15 cellular contexts compared by ENCODE assay signal in genomic region chr4:184099541-184099966, GRCh38.
DNase-seq lines count a peak whose midpoint lies in the region; TF ChIP-seq lines count a peak whose summit lies in the region.
"Had no signal": no experiment of that assay in that cellular context is flagged by ENCODE, and none has a peak within 500 bp of the region (broad histone marks: within the 10 kb centered on the region; RNA-seq: fewer than 3 reads in every experiment).

No MANE protein-coding gene starts in this region.

- DNase-seq in NCI-H1092 treated with DMSO at 0.1 percent for 48 hours (lab: John Stamatoyannopoulos, UW) (peak; percentile 13), NCI-H1092 (lab: John Stamatoyannopoulos, UW) (no peak), NCI-H1694 treated with DMSO at 0.1 percent for 48 hours (lab: John Stamatoyannopoulos, UW) (peak; percentile 67), esophagus squamous epithelium (lab: John Stamatoyannopoulos, UW) (no peak), retina (peak; percentile 71), T-helper 9 cell (no peak), mesenteric fat pad (ENCODE audit: low spot score) (no peak)
- no peak for DNase-seq in stimulated activated naive CD4-positive, alpha-beta T cell (lab: John Stamatoyannopoulos, UW)
- DNase-seq: activated CD4-positive, alpha-beta T cell treated with anti-CD3 and anti-CD28 coated beads for 1 hour; aorta; NCI-H2029 treated with DMSO at 0.1 percent for 48 hours had no signal

- no peaks in the 10 kb centered on the region for H3K36me3 ChIP-seq in esophagus squamous epithelium
- H3K36me3 ChIP-seq: spleen had no signal

- intact Hi-C loops in esophagus squamous epithelium (cut with DNase I): loop anchor here (10.0 kb wide), 1 partner anchor 255 kb away; no protein-coding TSS in a partner anchor

- 54 to 82% methylated on average over 7 to 9 of the region's 9 CpGs for WGBS in esophagus squamous epithelium, 2 donors

- peaks cover 0 to 25% (median 0%) of the 10 kb centered on the region in 3 donors for H3K4me1 ChIP-seq in esophagus squamous epithelium
- H3K4me1 ChIP-seq: psoas muscle had no signal

- no peak for TF ChIP-seq CTCF in esophagus squamous epithelium (IDR thresholded peaks at IDR 0.05)

- H3K27ac ChIP-seq in esophagus squamous epithelium: peak overlapping the region in 3 of 4 donors; percentile 28 to 59 (median 58)
- H3K27ac ChIP-seq: KMS-11, psoas muscle, RWPE1, spleen had no signal

- no peak for TF ChIP-seq POLR2A in esophagus squamous epithelium (IDR thresholded peaks at IDR 0.05)

- H3K4me3 ChIP-seq in esophagus squamous epithelium: no peak overlapping the region
- H3K4me3 ChIP-seq: psoas muscle, spleen had no signal

- H3K27me3 ChIP-seq in esophagus squamous epithelium: peaks cover 0 to 4% (median 0%) of the 10 kb centered on the region in 4 donors

- no peaks in the 10 kb centered on the region for H3K9me3 ChIP-seq in esophagus squamous epithelium
- H3K9me3 ChIP-seq: psoas muscle, spleen had no signal

Comparison
In these comparisons a context has a peak if more than half of its experiments do, and no peak if none do; other contexts are left out.
1. DNase-seq: peak in NCI-H1092 treated with DMSO at 0.1 percent for 48 hours (single experiment), NCI-H1694 treated with DMSO at 0.1 percent for 48 hours (single experiment) and retina (single experiment); none in NCI-H1092 (single experiment), esophagus squamous epithelium (single experiment), T-helper 9 cell (single experiment), stimulated activated naive CD4-positive, alpha-beta T cell (0 of 6) and mesenteric fat pad (single experiment).